3 cellular contexts compared by ENCODE assay signal in the genomic region with DNA sequence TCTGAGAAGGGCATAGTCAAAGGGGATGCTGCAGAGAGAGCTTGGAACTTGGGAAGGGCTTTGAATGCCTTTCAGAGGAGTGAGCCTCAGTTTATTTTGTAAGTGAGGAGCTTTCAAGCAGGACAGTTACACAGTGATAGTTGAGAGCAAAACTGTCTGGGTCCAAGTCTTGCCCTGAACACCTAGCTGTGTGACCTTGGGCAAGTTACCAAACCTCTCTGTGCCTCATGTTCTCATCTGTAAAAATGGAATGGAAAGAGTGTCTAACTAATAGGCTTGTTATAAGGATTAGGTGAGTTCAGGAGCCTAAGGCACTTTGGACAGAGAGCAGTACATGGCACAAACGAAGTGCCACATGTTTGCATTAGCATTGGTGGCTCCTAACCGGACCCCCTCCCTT.
TF ChIP-seq lines count a peak whose summit lies in the region.

No MANE protein-coding gene starts in this region.

TF ChIP-seq in A549, 52 proteins besides CTCF, POLR2A, EP300 and RAD21:
- TF ChIP-seq ZFP36 (IDR thresholded peaks at IDR 0.05; ENCODE audit: borderline replicate concordance, partially characterized antibody) (peak; percentile 53), NFE2L2 (conservative IDR thresholded peaks at IDR 0.05; ENCODE audit: low read length) (no peak), EHF (CRISPR knock-in tag; IDR thresholded peaks at IDR 0.05) (no peak), ESRRA (IDR thresholded peaks at IDR 0.05; ENCODE audit: borderline replicate concordance, low read length) (no peak), HOXA7 (CRISPR knock-in tag; IDR thresholded peaks at IDR 0.05) (no peak), HDAC2 (IDR thresholded peaks at IDR 0.05) (no peak)
- TF ChIP-seq, protein P1, sequence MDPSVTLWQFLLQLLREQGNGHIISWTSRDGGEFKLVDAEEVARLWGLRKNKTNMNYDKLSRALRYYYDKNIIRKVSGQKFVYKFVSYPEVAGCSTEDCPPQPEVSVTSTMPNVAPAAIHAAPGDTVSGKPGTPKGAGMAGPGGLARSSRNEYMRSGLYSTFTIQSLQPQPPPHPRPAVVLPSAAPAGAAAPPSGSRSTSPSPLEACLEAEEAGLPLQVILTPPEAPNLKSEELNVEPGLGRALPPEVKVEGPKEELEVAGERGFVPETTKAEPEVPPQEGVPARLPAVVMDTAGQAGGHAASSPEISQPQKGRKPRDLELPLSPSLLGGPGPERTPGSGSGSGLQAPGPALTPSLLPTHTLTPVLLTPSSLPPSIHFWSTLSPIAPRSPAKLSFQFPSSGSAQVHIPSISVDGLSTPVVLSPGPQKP (IDR thresholded peaks at IDR 0.05; ENCODE audit: low read depth, low read length) = no peak
- TF ChIP-seq, protein P2, sequence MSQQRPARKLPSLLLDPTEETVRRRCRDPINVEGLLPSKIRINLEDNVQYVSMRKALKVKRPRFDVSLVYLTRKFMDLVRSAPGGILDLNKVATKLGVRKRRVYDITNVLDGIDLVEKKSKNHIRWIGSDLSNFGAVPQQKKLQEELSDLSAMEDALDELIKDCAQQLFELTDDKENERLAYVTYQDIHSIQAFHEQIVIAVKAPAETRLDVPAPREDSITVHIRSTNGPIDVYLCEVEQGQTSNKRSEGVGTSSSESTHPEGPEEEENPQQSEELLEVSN (IDR thresholded peaks at IDR 0.05; ENCODE audit: borderline replicate concordance, low read depth) = no peak

TF ChIP-seq in HEK293, 187 proteins besides CTCF, POLR2A, EP300 and RAD21:
- TF ChIP-seq ZNF571 (tag by site-specific recombination; IDR thresholded peaks at IDR 0.05) (no peak), ZNF768 (tag by site-specific recombination; IDR thresholded peaks at IDR 0.05) (peak; percentile 93)

TF ChIP-seq in K562, 482 proteins besides CTCF, POLR2A, EP300 and RAD21:
- TF ChIP-seq FOXA3 (CRISPR knock-in tag; conservative IDR thresholded peaks at IDR 0.05 in 1 of 2, IDR thresholded peaks at IDR 0.05 in 1 of 2) = no peak
- no peak for TF ChIP-seq FOS (IDR thresholded peaks at IDR 0.05; ENCODE audit: extremely low read depth, insufficient read length)
- peak; percentile 68; the same call in 1 of the 2 replicates for TF ChIP-seq HDAC2 (IDR thresholded peaks at IDR 0.05)
- no peak for TF ChIP-seq STAT5A (IDR thresholded peaks at IDR 0.05; ENCODE audit: borderline replicate concordance, low read length)
- no peak for TF ChIP-seq NFIC (IDR thresholded peaks at IDR 0.05)
- no peak for TF ChIP-seq ZNF41 (CRISPR knock-in tag; conservative IDR thresholded peaks at IDR 0.05)
- peak; percentile 36 to 58; a peak in 3 of 4 replicates for TF ChIP-seq KDM1A (IDR thresholded peaks at IDR 0.05)
- TF ChIP-seq RCOR1 (IDR thresholded peaks at IDR 0.05; ENCODE audit: borderline replicate concordance in 1 of 2, low read depth in 2 of 2, low read length in 2 of 2) = peak in 1 of 2 experiments; percentile 29; a peak in 1 of 4 replicates
- TF ChIP-seq ZFP36 (IDR thresholded peaks at IDR 0.05; ENCODE audit: low read depth, low read length, partially characterized antibody) = peak; percentile 88
- peak; percentile 92 for TF ChIP-seq BCOR (IDR thresholded peaks at IDR 0.05)
- no peak for TF ChIP-seq ZNF24 (IDR thresholded peaks at IDR 0.05)
- TF ChIP-seq RBM25 (IDR thresholded peaks at IDR 0.05; ENCODE audit: low read depth, low read length, severe bottlenecking) = peak; percentile 96
- TF ChIP-seq SMARCA5 (IDR thresholded peaks at IDR 0.05) = peak; percentile 44; the same call in 1 of the 2 replicates
- no peak for TF ChIP-seq HNRNPLL (IDR thresholded peaks at IDR 0.05; ENCODE audit: low read depth, low read length, poor library complexity, severe bottlenecking)
- TF ChIP-seq PURB (CRISPR knock-in tag; IDR thresholded peaks at IDR 0.05; ENCODE audit: low read depth) = no peak
- no peak for TF ChIP-seq OTX1 (CRISPR knock-in tag; IDR thresholded peaks at IDR 0.05)
- TF ChIP-seq, protein P3, sequence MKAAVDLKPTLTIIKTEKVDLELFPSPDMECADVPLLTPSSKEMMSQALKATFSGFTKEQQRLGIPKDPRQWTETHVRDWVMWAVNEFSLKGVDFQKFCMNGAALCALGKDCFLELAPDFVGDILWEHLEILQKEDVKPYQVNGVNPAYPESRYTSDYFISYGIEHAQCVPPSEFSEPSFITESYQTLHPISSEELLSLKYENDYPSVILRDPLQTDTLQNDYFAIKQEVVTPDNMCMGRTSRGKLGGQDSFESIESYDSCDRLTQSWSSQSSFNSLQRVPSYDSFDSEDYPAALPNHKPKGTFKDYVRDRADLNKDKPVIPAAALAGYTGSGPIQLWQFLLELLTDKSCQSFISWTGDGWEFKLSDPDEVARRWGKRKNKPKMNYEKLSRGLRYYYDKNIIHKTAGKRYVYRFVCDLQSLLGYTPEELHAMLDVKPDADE (conservative IDR thresholded peaks at IDR 0.05; ENCODE audit: control insufficient read depth, low read depth, low read length) = no peak
- no peak for TF ChIP-seq ZNF354B (CRISPR knock-in tag; IDR thresholded peaks at IDR 0.05)
